8 cellular contexts compared by ENCODE assay signal in the genomic region with DNA sequence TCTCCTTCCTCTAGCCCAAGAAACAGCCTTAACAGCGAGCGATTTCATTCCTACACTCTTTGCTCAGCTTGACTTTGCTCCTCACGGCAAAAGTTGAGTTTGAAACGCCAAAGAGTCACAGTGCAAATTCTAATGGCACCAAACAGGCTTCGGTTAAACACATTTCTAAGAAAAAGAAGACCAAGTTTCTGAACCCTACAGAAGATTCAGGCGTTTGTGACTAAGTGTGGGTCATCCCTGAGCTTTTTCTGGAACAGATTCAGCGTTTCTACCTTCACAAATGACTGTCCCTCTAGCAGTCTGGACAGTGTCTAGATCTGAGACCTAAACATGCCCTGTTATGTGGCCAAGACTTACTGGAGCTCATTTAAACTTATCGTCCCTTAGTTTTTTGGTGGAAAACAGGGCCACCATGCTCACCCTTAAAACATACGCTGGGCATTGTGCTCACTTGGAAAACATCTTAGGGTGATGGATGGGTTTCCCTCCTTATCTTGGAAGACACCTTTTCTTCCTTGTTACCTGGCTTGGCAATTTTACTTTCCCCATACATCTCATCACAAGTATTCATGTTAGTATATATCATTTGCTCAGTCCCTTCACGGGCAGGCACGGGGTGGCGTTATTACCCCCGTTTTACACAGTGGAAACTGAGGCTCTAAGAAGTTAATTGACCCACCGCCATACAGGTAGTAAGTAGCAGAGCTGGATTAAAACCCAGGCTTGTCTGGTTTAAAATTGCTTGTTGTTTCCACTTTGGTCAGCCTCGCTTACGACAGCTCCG. TPM values are rescaled to one million over a fixed set of nuclear protein-coding genes. Genes with fewer than 3 reads are reported as not detected.
A peak's percentile ranks its signal among the peaks of the same experiment; 100 is the strongest.
DNase-seq lines count a peak whose midpoint lies in the region; ATAC-seq and TF ChIP-seq lines count a peak whose summit lies in the region.

No MANE protein-coding gene starts in this region.

- H3K36me3 Mint-ChIP-seq in glutamatergic neuron (ENCODE audit: unreplicated experiment): peaks cover 4% of the 10 kb centered on the region

- H3K27me3 ChIP-seq in WERI-Rb-1 (ENCODE audit: insufficient read depth, low read depth, severe bottlenecking): no peaks in the 10 kb centered on the region

- ATAC-seq in HG02852 (IDR thresholded peaks at IDR 0.05; ENCODE audit: unreplicated experiment): no peak

- TF ChIP-seq CTCF in HEK293 (tag by site-specific recombination; IDR thresholded peaks at IDR 0.05): no peak
- TF ChIP-seq CTCF in WERI-Rb-1 (IDR thresholded peaks at IDR 0.05; ENCODE audit: low read depth, low read length): no peak
- no peak for TF ChIP-seq CTCF in glutamatergic neuron (IDR thresholded peaks at IDR 0.05; ENCODE audit: partially characterized antibody, unreplicated experiment)
- no peak for TF ChIP-seq CTCF in retinal pigment epithelial cell (conservative IDR thresholded peaks at IDR 0.05; ENCODE audit: low read depth, low read length)

- peaks cover 2% of the 10 kb centered on the region for H3K27me3 Mint-ChIP-seq in glutamatergic neuron (ENCODE audit: unreplicated experiment)

- H3K36me3 ChIP-seq in HEK293 (ENCODE audit: control insufficient read depth in 2 of 2, insufficient read depth in 1 of 2, low read length in 2 of 2) (peaks cover 0 to 4% of the 10 kb centered on the region in 2 experiments; a peak in 1 of 3 replicates), WERI-Rb-1 (peaks cover 21% of the 10 kb centered on the region)

- peak overlapping the region; percentile 95 for H3K4me3 Mint-ChIP-seq in glutamatergic neuron (ENCODE audit: unreplicated experiment)

- H3K4me1 ChIP-seq in HEK293 (ENCODE audit: control insufficient read depth, insufficient read depth, low read length): peaks cover 9% of the 10 kb centered on the region

- H3K4me3 ChIP-seq in HEK293 (ENCODE audit: low read depth, low read length): peak overlapping the region; percentile 90
- peak overlapping the region; percentile 85 for H3K4me3 ChIP-seq in WERI-Rb-1 (ENCODE audit: low read depth, low read length)
- H3K4me3 ChIP-seq in retinal pigment epithelial cell (ENCODE audit: low read length): peak overlapping the region; percentile 88

- peaks cover 34% of the 10 kb centered on the region for H3K4me1 Mint-ChIP-seq in glutamatergic neuron (ENCODE audit: low read depth, unreplicated experiment)

- CTCF ChIA-PET in HEK293 (lab: Yijun Ruan, JAX): interaction anchor here (0.6 to 3.2 kb wide), 7 partner anchors 10 to 344 kb away, joined by 3 to 12 read pairs (median 3); no protein-coding TSS in a partner anchor

- H3K27ac ChIP-seq in HEK293 (ENCODE audit: extremely low read depth, low read depth, low read length): no peak overlapping the region; the same call in 1 of the 2 replicates
- H3K27ac ChIP-seq in WERI-Rb-1: peak overlapping the region; percentile 93

- POLR2A ChIA-PET in HEK293 (lab: Yijun Ruan, JAX): interaction anchor here (0.5 to 2.4 kb wide), 6 partner anchors 9 to 321 kb away, joined by 3 to 11 read pairs (median 4); no protein-coding TSS in a partner anchor

- peaks cover 2% of the 10 kb centered on the region for H3K9me3 Mint-ChIP-seq in glutamatergic neuron (ENCODE audit: unreplicated experiment)

- H3K27ac Mint-ChIP-seq in glutamatergic neuron (ENCODE audit: unreplicated experiment): peak overlapping the region; percentile 39

- no peak for DNase-seq in WERI-Rb-1
- DNase-seq in glutamatergic neuron: no peak
- no peak for DNase-seq in retinal pigment epithelial cell (ENCODE audit: low read depth)
- no peak for DNase-seq in ureter (ENCODE audit: low spot score)
- no peak for DNase-seq in AG08396 (ENCODE audit: low spot score)
- no peak for DNase-seq in middle frontal gyrus (ENCODE audit: extremely low spot score, low spot score)

- H3K9me3 ChIP-seq in HEK293 (ENCODE audit: control insufficient read depth, insufficient read depth, low read depth, low read length) (no peaks in the 10 kb centered on the region), WERI-Rb-1 (ENCODE audit: severe bottlenecking) (no peaks in the 10 kb centered on the region)

TF ChIP-seq in HEK293, 187 proteins besides CTCF, POLR2A, EP300 and RAD21:
- TF ChIP-seq, protein P1, sequence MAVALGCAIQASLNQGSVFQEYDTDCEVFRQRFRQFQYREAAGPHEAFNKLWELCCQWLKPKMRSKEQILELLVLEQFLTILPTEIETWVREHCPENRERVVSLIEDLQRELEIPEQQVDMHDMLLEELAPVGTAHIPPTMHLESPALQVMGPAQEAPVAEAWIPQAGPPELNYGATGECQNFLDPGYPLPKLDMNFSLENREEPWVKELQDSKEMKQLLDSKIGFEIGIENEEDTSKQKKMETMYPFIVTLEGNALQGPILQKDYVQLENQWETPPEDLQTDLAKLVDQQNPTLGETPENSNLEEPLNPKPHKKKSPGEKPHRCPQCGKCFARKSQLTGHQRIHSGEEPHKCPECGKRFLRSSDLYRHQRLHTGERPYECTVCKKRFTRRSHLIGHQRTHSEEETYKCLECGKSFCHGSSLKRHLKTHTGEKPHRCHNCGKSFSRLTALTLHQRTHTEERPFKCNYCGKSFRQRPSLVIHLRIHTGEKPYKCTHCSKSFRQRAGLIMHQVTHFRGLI (tag by site-specific recombination; IDR thresholded peaks at IDR 0.05): 0 out of 2 replicates have a peak, but pooled peaks have one; percentile 2
- no peak for TF ChIP-seq ZNF549 (tag by site-specific recombination; IDR thresholded peaks at IDR 0.05)

RNA-seq across cellular contexts. Expression of a gene that starts 1.0 kb away (rescaled TPM):
- total RNA-seq in glutamatergic neuron (ENCODE audit: unreplicated experiment) (27.3 TPM), ureter (42.2 TPM)
